ENCODE assay signal across 8 cellular contexts in the genomic region with DNA sequence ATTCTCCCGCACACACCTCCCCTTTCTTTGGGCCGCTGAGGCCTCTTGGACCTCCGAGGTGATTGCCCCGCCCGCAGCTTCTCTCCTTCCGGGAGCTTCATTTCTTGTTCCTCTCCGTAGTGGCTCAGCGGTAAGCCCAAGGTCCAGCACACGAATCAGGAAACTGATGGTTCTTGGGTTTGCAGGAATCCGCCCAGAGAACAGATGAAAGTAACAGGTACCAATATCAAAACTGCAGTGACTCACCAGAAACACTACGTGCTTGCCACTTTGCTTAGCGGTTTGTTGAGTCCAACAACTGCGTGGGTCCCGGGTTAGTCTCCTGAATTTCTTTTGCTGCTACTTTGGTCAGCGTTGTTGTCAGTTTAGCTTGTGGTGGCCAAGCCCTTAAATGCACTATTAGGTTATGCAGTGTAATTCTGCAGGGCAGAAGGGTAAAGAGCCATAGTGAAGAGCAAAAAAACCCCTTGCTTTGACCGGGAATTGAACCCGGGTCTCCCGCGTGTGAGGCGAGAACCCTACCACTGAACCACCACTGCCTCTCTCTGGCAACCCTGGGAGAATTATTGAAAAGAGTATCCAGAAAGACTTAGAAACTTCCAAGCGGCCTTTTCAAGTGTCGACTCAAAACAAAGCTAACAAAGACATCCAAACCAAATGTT.
DNase-seq lines count a peak whose midpoint lies in the region; ATAC-seq and TF ChIP-seq lines count a peak whose summit lies in the region.
"Not testable (repeated sequence)": the region's sequence is repeated elsewhere in the genome, so short reads cannot be mapped to it uniquely, and the experiment has no call there.

No MANE protein-coding gene starts in this region.

- H4K20me1 ChIP-seq in OCI-LY3 (ENCODE audit: insufficient read depth, low read length), result not testable (repeated sequence)

- H3K36me3 ChIP-seq in BE2C; OCI-LY3 (replicated peaks; ENCODE audit: low read depth, low read length): not testable (repeated sequence)

- DNase-seq in BE2C (peak; percentile 75), dedifferentiated amniotic fluid mesenchymal stem cell (ENCODE audit: extremely low spot score) (peak; percentile 40), left lobe of liver (ENCODE audit: low spot score) (peak; percentile 78)
- DNase-seq in activated CD8-positive, alpha-beta memory T cell treated with anti-CD3 and anti-CD28 coated beads for 4 hours (ENCODE audit: low read depth in 2 of 2), result peak; percentile 11 to 20
- DNase-seq in stimulated activated CD4-positive, alpha-beta T cell treated with anti-CD3 and anti-CD28 coated beads, Interleukin-1b, Interleukin-23, amount 100 ng/mL, for 24 hours (ENCODE audit: low read depth in 4 of 4, low spot score in 1 of 4), result peak in 3 of 4 experiments; percentile 53 to 57 (median 53)

- H2AFZ ChIP-seq in OCI-LY3 (ENCODE audit: low read depth, low read length), result not testable (repeated sequence)

- H3K9me3 ChIP-seq in BE2C; OCI-LY3 (ENCODE audit: insufficient read depth, low read length): not testable (repeated sequence)

- H3K4me2 ChIP-seq in OCI-LY3 (ENCODE audit: low read length), result peak overlapping the region; percentile 60

- not testable (repeated sequence) for H3K27me3 ChIP-seq in BE2C; OCI-LY3 (ENCODE audit: low read depth, low read length)

- not testable (repeated sequence) for TF ChIP-seq CTCF in BE2C (IDR thresholded peaks at IDR 0.05; ENCODE audit: low read depth, low read length); OCI-LY3 (IDR thresholded peaks at IDR 0.05; ENCODE audit: low read depth, low read length)

- H3K9ac ChIP-seq in OCI-LY3 (ENCODE audit: low read length), result peak overlapping the region; percentile 46

- H3K4me1 ChIP-seq in BE2C; OCI-LY3 (ENCODE audit: low read length): not testable (repeated sequence)

- H3K79me2 ChIP-seq in OCI-LY3 (ENCODE audit: low read length), result not testable (repeated sequence)

- not testable (repeated sequence) for H3K4me3 ChIP-seq in BE2C (ENCODE audit: low read depth, low read length)
- peak overlapping the region; percentile 75 for H3K4me3 ChIP-seq in OCI-LY3 (ENCODE audit: low read length)

- peak overlapping the region; percentile 52 for H3K27ac ChIP-seq in OCI-LY3 (ENCODE audit: low read length)

- ATAC-seq in GM19452 (IDR thresholded peaks at IDR 0.05; ENCODE audit: unreplicated experiment) (peak; percentile 79), HG03575 (IDR thresholded peaks at IDR 0.05; ENCODE audit: extremely low read depth, insufficient number of reproducible peaks, low FRiP score, unreplicated experiment) (peak; percentile 60), left lobe of liver (peak; percentile 96)

Comparison
In these comparisons a context has a peak if more than half of its experiments do, and no peak if none do; other contexts are left out.
1. DNase-seq: peak in every context shown above with its lines; median percentile 78 in left lobe of liver; 75 in BE2C; 53 in stimulated activated CD4-positive, alpha-beta T cell treated with anti-CD3 and anti-CD28 coated beads, Interleukin-1b, Interleukin-23, amount 100 ng/mL, for 24 hours; 40 in dedifferentiated amniotic fluid mesenchymal stem cell; 16 in activated CD8-positive, alpha-beta memory T cell treated with anti-CD3 and anti-CD28 coated beads for 4 hours.